ENCODE assay signal across 21 cellular contexts in genomic region chr12:98369601-98370000, GRCh38.
"Had no signal": no experiment of that assay in that cellular context is flagged by ENCODE, and none has a peak within 500 bp of the region (broad histone marks: within the 10 kb centered on the region; RNA-seq: fewer than 3 reads in every experiment).

No MANE protein-coding gene starts in this region.

- H3K9me3 ChIP-seq: gastroesophageal sphincter, pancreas, tibial artery, upper lobe of left lung, vagina had no signal

- H3K4me3 Mint-ChIP-seq: dendritic cell treated with granulocyte-macrophage colony-stimulating factor and Interleukin-4, amounts not matched to agents 40 ng/mL and 50 ng/mL, for 4 days; memory B cell; mesothelial cell of epicardium; nephron; stimulated activated effector memory CD8-positive, alpha-beta T cell treated with anti-CD3 and anti-CD28 coated beads, Interleukin-12 subunit alpha, Interleukin-12 subunit beta, amount 100 ng/mL, for 72 hours; stimulated activated naive CD8-positive, alpha-beta T cell treated with anti-CD3 and anti-CD28 coated beads, Interleukin-15, Interleukin-2, amounts not matched to agents 100 ng/mL and 50 ng/mL, for 24 hours had no signal

- H3K27me3 Mint-ChIP-seq: progenitor cell of endocrine pancreas had no signal

- DNase-seq: foreskin fibroblast; glutamatergic neuron; islet precursor cell; occipital lobe; pancreas; right cardiac atrium; stimulated activated CD4-positive, alpha-beta T cell treated with anti-CD3 and anti-CD28 coated beads, Interleukin-4, amount 100 ng/mL, for 1 hour; stimulated activated CD8-positive, alpha-beta memory T cell treated with anti-CD3 and anti-CD28 coated beads, Interleukin-4, amount 100 ng/mL, for 48 hours; tibial artery; upper lobe of left lung had no signal

- H3K9me3 Mint-ChIP-seq: dendritic cell treated with granulocyte-macrophage colony-stimulating factor and Interleukin-4, amounts not matched to agents 40 ng/mL and 50 ng/mL, for 4 days; memory B cell; mesothelial cell of epicardium; nephron; stimulated activated effector memory CD8-positive, alpha-beta T cell treated with anti-CD3 and anti-CD28 coated beads, Interleukin-12 subunit alpha, Interleukin-12 subunit beta, amount 100 ng/mL, for 72 hours; stimulated activated naive CD8-positive, alpha-beta T cell treated with anti-CD3 and anti-CD28 coated beads, Interleukin-15, Interleukin-2, amounts not matched to agents 100 ng/mL and 50 ng/mL, for 24 hours had no signal

- H3K27me3 ChIP-seq: gastroesophageal sphincter, pancreas, upper lobe of left lung, vagina had no signal

- H3K27ac ChIP-seq: gastroesophageal sphincter, pancreas, tibial artery, upper lobe of left lung, vagina had no signal

- H3K4me1 ChIP-seq: gastroesophageal sphincter, upper lobe of left lung, vagina had no signal

- FAIRE-seq: colon, pancreas had no signal

- H3K4me3 ChIP-seq: gastroesophageal sphincter, pancreas, tibial artery, upper lobe of left lung, vagina had no signal

- ATAC-seq: gastroesophageal sphincter; left lobe of liver; pancreas; right cardiac atrium; stimulated activated effector memory CD8-positive, alpha-beta T cell treated with anti-CD3 and anti-CD28 coated beads, Interleukin-12 subunit alpha, Interleukin-12 subunit beta, amount 100 ng/mL, for 72 hours had no signal

- H3K27ac Mint-ChIP-seq: dendritic cell treated with granulocyte-macrophage colony-stimulating factor and Interleukin-4, amounts not matched to agents 40 ng/mL and 50 ng/mL, for 4 days; memory B cell; mesothelial cell of epicardium; progenitor cell of endocrine pancreas; stimulated activated effector memory CD8-positive, alpha-beta T cell treated with anti-CD3 and anti-CD28 coated beads, Interleukin-12 subunit alpha, Interleukin-12 subunit beta, amount 100 ng/mL, for 72 hours; stimulated activated naive CD8-positive, alpha-beta T cell treated with anti-CD3 and anti-CD28 coated beads, Interleukin-15, Interleukin-2, amounts not matched to agents 100 ng/mL and 50 ng/mL, for 24 hours had no signal

- H3K36me3 Mint-ChIP-seq: memory B cell; mesothelial cell of epicardium; stimulated activated effector memory CD8-positive, alpha-beta T cell treated with anti-CD3 and anti-CD28 coated beads, Interleukin-12 subunit alpha, Interleukin-12 subunit beta, amount 100 ng/mL, for 72 hours had no signal

- H3K36me3 ChIP-seq: gastroesophageal sphincter, pancreas, tibial artery, upper lobe of left lung, vagina had no signal

- H3K4me1 Mint-ChIP-seq: memory B cell had no signal
